In the genomic region with DNA sequence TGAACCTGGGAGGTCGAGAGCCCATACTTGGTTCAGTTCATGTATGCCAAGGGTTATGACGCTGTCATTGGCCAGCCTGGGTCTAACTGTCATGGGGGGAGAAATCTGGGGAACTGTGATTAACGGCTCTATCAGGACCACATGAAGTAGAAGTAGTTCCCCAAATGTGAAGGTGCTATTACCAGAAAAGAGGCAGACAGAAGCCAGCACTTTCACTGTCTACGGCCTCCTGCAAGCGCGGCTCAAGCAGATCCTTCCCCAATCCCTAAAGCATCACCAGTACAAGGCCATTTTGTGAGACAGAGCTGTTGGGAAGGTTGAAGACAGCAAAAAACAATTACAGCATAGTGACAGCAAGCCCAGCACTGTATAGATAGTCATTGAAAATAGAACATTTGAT, we compare ENCODE assay signal across 4 cellular contexts. TPM values are rescaled to one million over a fixed set of nuclear protein-coding genes. Genes with fewer than 3 reads are reported as not detected.
"Had no signal": no experiment of that assay in that cellular context is flagged by ENCODE, and none has a peak within 500 bp of the region (broad histone marks: within the 10 kb centered on the region; RNA-seq: fewer than 3 reads in every experiment).

No MANE protein-coding gene starts in this region.

- DNase-seq: GDM1, GF-D8 had no signal

- H3K4me3 ChIP-seq: GM12878 had no signal

- ATAC-seq: GM12878 had no signal

RNA-seq across cellular contexts. Expression of a gene that starts 37.5 kb away (rescaled TPM):
- total RNA-seq: G401 had no signal
